In the genomic region with DNA sequence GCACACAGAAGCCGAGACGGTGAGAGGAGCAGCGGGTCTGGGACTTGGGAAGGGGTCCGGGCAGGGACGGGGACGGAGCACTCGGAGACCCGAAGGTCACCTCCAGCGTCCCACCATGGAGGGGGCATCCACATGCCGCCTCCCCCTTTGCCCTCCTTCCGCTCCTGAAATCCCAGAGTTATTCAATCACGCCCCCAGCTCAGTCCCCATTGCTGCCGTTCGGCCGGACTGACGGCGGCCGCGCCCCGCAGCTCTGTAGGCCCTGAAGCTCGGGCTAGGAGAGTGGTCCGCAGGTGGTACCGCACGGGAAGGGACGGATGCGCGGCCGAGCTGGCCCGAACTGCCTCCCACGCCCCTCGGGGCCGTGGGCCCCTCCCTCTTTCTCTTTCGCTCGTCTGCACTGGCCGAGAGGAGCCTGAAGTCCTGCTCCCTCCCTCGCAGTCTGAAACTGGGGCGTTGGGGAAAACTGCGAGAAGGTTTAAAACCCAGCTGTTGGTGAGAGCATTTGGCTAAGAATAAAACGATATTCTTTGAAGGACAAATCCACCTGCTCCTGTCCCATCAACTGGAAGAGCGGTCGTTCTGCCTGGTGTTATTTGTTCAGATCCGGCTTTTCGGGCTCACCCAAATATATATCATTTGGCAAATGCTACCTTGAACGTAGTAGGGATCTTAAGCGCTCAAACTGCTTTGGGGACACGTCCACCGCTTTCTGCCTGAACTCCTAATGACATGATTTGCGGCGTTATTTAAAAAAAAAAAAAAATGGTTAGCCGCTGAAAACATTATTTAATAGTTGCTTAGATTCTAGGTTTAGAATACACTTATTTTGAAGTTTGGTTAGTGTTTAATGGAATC, we compare ENCODE assay signal across 8 cellular contexts. TPM values are rescaled to one million over a fixed set of nuclear protein-coding genes. Genes with fewer than 3 reads are reported as not detected.
A peak's percentile ranks its signal among the peaks of the same experiment; 100 is the strongest.
DNase-seq lines count a peak whose midpoint lies in the region; TF ChIP-seq lines count a peak whose summit lies in the region.

No MANE protein-coding gene starts in this region.

- H3K27me3 ChIP-seq in MM.1S (replicated peaks; ENCODE audit: insufficient read depth, low read length) (no peaks in the 10 kb centered on the region), mammary epithelial cell (ENCODE audit: insufficient read depth, low read length) (no peaks in the 10 kb centered on the region), smooth muscle cell (ENCODE audit: low read depth) (no peaks in the 10 kb centered on the region)

- dilution Hi-C loops in mammary epithelial cell (cut with HindIII; ENCODE audit: low sequenced_read_pairs): loop anchor here (5.0 kb wide), 1 partner anchor 48 kb away; no protein-coding TSS in a partner anchor

- 5% methylated on average over 21 of the region's 50 CpGs for WGBS in mammary epithelial cell (ENCODE audit: low coverage, missing lambda C conversion rate)
- WGBS in smooth muscle cell (ENCODE audit: low lambda C conversion rate): 1% methylated on average over 44 of the region's 50 CpGs

- intact Hi-C loops in mammary epithelial cell (cut with micrococcal nuclease): loop anchor here (1.0 to 10.0 kb wide), 4 partner anchors 52 to 210 kb away; partner anchors contain the start of genes G3BP2, RCHY1 and THAP6

- H3K27ac ChIP-seq in HEK293 (ENCODE audit: extremely low read depth, low read depth, low read length) (peak overlapping the region; percentile 57), MM.1S (ENCODE audit: low read length) (peak overlapping the region; percentile 90), mammary epithelial cell (ENCODE audit: insufficient read depth, low read depth, low read length) (peak overlapping the region; percentile 90), smooth muscle cell (ENCODE audit: low read depth) (peak overlapping the region; percentile 91)

- H3K36me3 ChIP-seq in HEK293 (ENCODE audit: control insufficient read depth in 2 of 2, insufficient read depth in 1 of 2, low read length in 2 of 2): no peaks in the 10 kb centered on the region
- H3K36me3 ChIP-seq in MM.1S (replicated peaks; ENCODE audit: insufficient read depth, low read length): no peaks in the 10 kb centered on the region
- no peaks in the 10 kb centered on the region for H3K36me3 ChIP-seq in mammary epithelial cell (ENCODE audit: insufficient read depth, low read length)
- H3K36me3 ChIP-seq in smooth muscle cell (ENCODE audit: low read depth): no peaks in the 10 kb centered on the region

- no peaks in the 10 kb centered on the region for H3K9me2 ChIP-seq in MM.1S (replicated peaks; ENCODE audit: insufficient read depth, low read length)

- POLR2A ChIA-PET in HEK293 (lab: Yijun Ruan, JAX): interaction anchor here (0.6 to 3.4 kb wide), 16 partner anchors 8 to 791 kb away, joined by 3 to 44 read pairs (median 4); partner anchors contain the start of genes CDKL2, G3BP2, NAAA and RCHY1

- peaks cover 14% of the 10 kb centered on the region for H3F3A ChIP-seq in MM.1S (ENCODE audit: insufficient read depth, low read length)
- H3F3A ChIP-seq in smooth muscle cell (ENCODE audit: low read depth): peaks cover 9% of the 10 kb centered on the region

- H3K79me2 ChIP-seq in MM.1S (ENCODE audit: low read length) (peaks cover 78% of the 10 kb centered on the region), mammary epithelial cell (ENCODE audit: insufficient read depth, low read length) (peaks cover 75% of the 10 kb centered on the region), smooth muscle cell (ENCODE audit: low read depth) (peaks cover 49% of the 10 kb centered on the region)

- H3K4me1 ChIP-seq in HEK293 (ENCODE audit: control insufficient read depth, insufficient read depth, low read length) (no peaks in the 10 kb centered on the region), MM.1S (ENCODE audit: low read length) (peaks cover 21% of the 10 kb centered on the region), mammary epithelial cell (ENCODE audit: insufficient read depth, low read length) (peaks cover 20% of the 10 kb centered on the region), smooth muscle cell (ENCODE audit: low read depth) (peaks cover 25% of the 10 kb centered on the region)

- CTCF ChIA-PET in HEK293 (lab: Yijun Ruan, JAX): interaction anchor here (0.8 to 1.8 kb wide), 8 partner anchors 9 to 123 kb away, joined by 3 to 9 read pairs (median 6); partner anchors contain the start of gene G3BP2
- CTCF ChIA-PET in mammary epithelial cell (lab: Charles Lee; ENCODE audit: low non-redundant PET): interaction anchor here (0.6 to 0.7 kb wide), 2 partner anchors 71 to 72 kb away, joined by 3 to 4 read pairs; no protein-coding TSS in a partner anchor

- DNase-seq in GM12864 (ENCODE audit: low read depth) (peak; percentile 64), MM.1S (peak; percentile 85), UCSD-AML1 (lab: John Stamatoyannopoulos, UW; ENCODE audit: unreplicated experiment) (peak; percentile 71), mammary epithelial cell (peak; percentile 75), inferior parietal cortex (ENCODE audit: extremely low spot score) (peak; percentile 40), smooth muscle cell (lab: John Stamatoyannopoulos, UW; ENCODE audit: unreplicated experiment) (peak; percentile 60), NCI-H2107 (lab: John Stamatoyannopoulos, UW) (no peak)

- in situ Hi-C loops in mammary epithelial cell (cut with MboI; ENCODE audit: low sequenced_read_pairs in 2 of 2): loop anchor here in 1 of 2 donors (10.0 kb wide), 1 partner anchor 50 kb away; the partner anchor contains the start of gene G3BP2

- H3K9me3 ChIP-seq in HEK293 (ENCODE audit: control insufficient read depth, insufficient read depth, low read depth, low read length): no peaks in the 10 kb centered on the region
- no peaks in the 10 kb centered on the region for H3K9me3 ChIP-seq in MM.1S (replicated peaks; ENCODE audit: insufficient read depth, low read length)
- no peaks in the 10 kb centered on the region for H3K9me3 ChIP-seq in mammary epithelial cell (replicated peaks; ENCODE audit: insufficient read depth, low read length)
- H3K9me3 ChIP-seq in smooth muscle cell (replicated peaks; ENCODE audit: low read depth): no peaks in the 10 kb centered on the region

- TF ChIP-seq CTCF in GM12864 (IDR thresholded peaks at IDR 0.05; ENCODE audit: low read depth, low read length, missing control alignments) (no peak), HEK293 (tag by site-specific recombination; IDR thresholded peaks at IDR 0.05) (no peak), MM.1S (IDR thresholded peaks at IDR 0.05; ENCODE audit: low read length) (no peak), mammary epithelial cell (conservative IDR thresholded peaks at IDR 0.05 in 1 of 2, IDR thresholded peaks at IDR 0.05 in 1 of 2; ENCODE audit: extremely low read depth in 1 of 2, insufficient read depth in 1 of 2, low read depth in 1 of 2, low read length in 2 of 2) (no peak), smooth muscle cell (IDR thresholded peaks at IDR 0.05; ENCODE audit: borderline replicate concordance, insufficient read depth, poor library complexity, severe bottlenecking) (no peak)

- H4K20me1 ChIP-seq in MM.1S (ENCODE audit: insufficient read depth, low read length) (no peaks in the 10 kb centered on the region), mammary epithelial cell (ENCODE audit: insufficient read depth, low read length) (no peaks in the 10 kb centered on the region), smooth muscle cell (ENCODE audit: low read depth) (peaks cover 48% of the 10 kb centered on the region)

- H2AFZ ChIP-seq in MM.1S (ENCODE audit: low read length) (peak overlapping the region; percentile 58), mammary epithelial cell (ENCODE audit: low read depth, low read length) (peak overlapping the region; percentile 89), smooth muscle cell (ENCODE audit: low read depth) (peak overlapping the region; percentile 0)

- H3K9ac ChIP-seq in MM.1S (ENCODE audit: low read length): peak overlapping the region; percentile 88
- peak overlapping the region; percentile 95 for H3K9ac ChIP-seq in mammary epithelial cell (ENCODE audit: insufficient read depth, low read length)
- peak overlapping the region; percentile 95 for H3K9ac ChIP-seq in smooth muscle cell (ENCODE audit: low read depth)

- peak overlapping the region; percentile 56 for H3K4me2 ChIP-seq in MM.1S (ENCODE audit: low read depth, low read length)
- peak overlapping the region; percentile 86 for H3K4me2 ChIP-seq in mammary epithelial cell (ENCODE audit: insufficient read depth, low read depth, low read length)
- peak overlapping the region; percentile 99 for H3K4me2 ChIP-seq in smooth muscle cell

- no TSS peak for BruUV-seq in mammary epithelial cell (replicated peaks; lab: Mats Ljungman, UMichigan)

- peak overlapping the region; percentile 91 for H3K4me3 ChIP-seq in GM12864 (ENCODE audit: low read depth, low read length)
- H3K4me3 ChIP-seq in HEK293 (ENCODE audit: low read depth, low read length): peak overlapping the region; percentile 95
- peak overlapping the region; percentile 82 for H3K4me3 ChIP-seq in MM.1S (ENCODE audit: low read length)
- peak overlapping the region; percentile 87 to 100 (median 93) for H3K4me3 ChIP-seq in mammary epithelial cell (replicated peaks in 1 of 3; ENCODE audit: insufficient read depth in 1 of 3, low read depth in 2 of 3, low read length in 3 of 3)
- H3K4me3 ChIP-seq in smooth muscle cell: peak overlapping the region; percentile 66

TF ChIP-seq in HEK293, 187 proteins besides CTCF, POLR2A, EP300 and RAD21 (continues in another document):
- TF ChIP-seq KLF8 (tag by site-specific recombination; IDR thresholded peaks at IDR 0.05) (peak; percentile 55; the same call in 1 of the 2 replicates), ZNF398 (tag by site-specific recombination; IDR thresholded peaks at IDR 0.05) (peak; percentile 89)

RNA-seq across cellular contexts. Expression of gene USO1, which starts 0.7 kb away (rescaled TPM):
- total RNA-seq in mammary epithelial cell (10 to 100 TPM; 72.9 to 80.9 TPM), smooth muscle cell (94.6 and 111 TPM in 2 replicates)
- polyA plus RNA-seq in mammary epithelial cell (36.7 TPM), smooth muscle cell (43.1 and 50.4 TPM in 2 replicates)
- polyA minus RNA-seq in mammary epithelial cell: 40.5 TPM

RNA-seq across cellular contexts. Expression of gene G3BP2, which starts 51.9 kb away (rescaled TPM):
- total RNA-seq in mammary epithelial cell (100 to 1,000 TPM; 146 to 192 TPM), smooth muscle cell (149 and 172 TPM in 2 replicates)
- polyA plus RNA-seq in mammary epithelial cell (79.3 TPM), smooth muscle cell (81.7 and 84.5 TPM in 2 replicates)
- polyA minus RNA-seq in mammary epithelial cell: 199 TPM

Comparison
In these comparisons a context has a peak if more than half of its experiments do, and no peak if none do; other contexts are left out.
1. H2AFZ ChIP-seq: peak in every context shown above with its lines; median percentile 89 in mammary epithelial cell; 58 in MM.1S; 0 in smooth muscle cell.